In genomic region chr11:6617315-6617781, GRCh38 we compare ENCODE assay signal across 9 cellular contexts. TPM values are rescaled to one million over a fixed set of nuclear protein-coding genes. Genes with fewer than 3 reads are reported as not detected.
DNase-seq lines count a peak whose midpoint lies in the region; ATAC-seq and TF ChIP-seq lines count a peak whose summit lies in the region.
"Had no signal": no experiment of that assay in that cellular context is flagged by ENCODE, and none has a peak within 500 bp of the region (broad histone marks: within the 10 kb centered on the region; RNA-seq: fewer than 3 reads in every experiment).

No MANE protein-coding gene starts in this region.

- H3K4me3 Mint-ChIP-seq in T-helper 1 cell treated with Interleukin-12 subunit alpha and Interleukin-12 subunit beta and Interleukin-4 antibody, amounts not matched to agents 30 μg/mL and 1 μg/mL, for 36 hours: peak overlapping the region; percentile 22

- H3K4me1 ChIP-seq in stomach: peaks cover 21 to 43% (median 31%) of the 10 kb centered on the region in 4 donors

- H3K36me3 Mint-ChIP-seq in T-helper 1 cell treated with Interleukin-12 subunit alpha and Interleukin-12 subunit beta and Interleukin-4 antibody, amounts not matched to agents 30 μg/mL and 1 μg/mL, for 36 hours (ENCODE audit: low read depth): peaks cover 16% of the 10 kb centered on the region

- ATAC-seq in HG03571 (IDR thresholded peaks at IDR 0.05; ENCODE audit: unreplicated experiment): no peak
- no peak for ATAC-seq in GM19023 (IDR thresholded peaks at IDR 0.05; ENCODE audit: unreplicated experiment)

- 66 to 94% (median 89%) methylated on average over 4 to 5 of the region's 5 CpGs for WGBS in stomach, 5 donors

- no peaks in the 10 kb centered on the region for H3K9me3 Mint-ChIP-seq in T-helper 1 cell treated with Interleukin-12 subunit alpha and Interleukin-12 subunit beta and Interleukin-4 antibody, amounts not matched to agents 30 μg/mL and 1 μg/mL, for 36 hours

- TF ChIP-seq EP300 in stomach (IDR thresholded peaks at IDR 0.05): no peak

- peaks cover 6% of the 10 kb centered on the region for H3K4me1 Mint-ChIP-seq in T-helper 1 cell treated with Interleukin-12 subunit alpha and Interleukin-12 subunit beta and Interleukin-4 antibody, amounts not matched to agents 30 μg/mL and 1 μg/mL, for 36 hours (ENCODE audit: low read depth)

- H3K36me3 ChIP-seq in stomach: peaks cover 22 to 35% (median 30%) of the 10 kb centered on the region in 4 donors

- peak overlapping the region; percentile 85 for H3K4me3 ChIP-seq in fibroblast of pulmonary artery (replicated peaks; ENCODE audit: low read depth, low read length)
- H3K4me3 ChIP-seq in stomach: peak overlapping the region in 2 of 4 donors; percentile 72 to 83

- no peak for TF ChIP-seq POLR2A in stomach (IDR thresholded peaks at IDR 0.05)

- TF ChIP-seq CTCF in fibroblast of pulmonary artery (IDR thresholded peaks at IDR 0.05; ENCODE audit: low read length, missing control alignments) (no peak), stomach (IDR thresholded peaks at IDR 0.05) (no peak)

- DNase-seq in T-helper 1 cell: no peak
- peak; percentile 68 for DNase-seq in SIG-M5 treated with dmso at 0.1 percent for 504 hours (lab: John Stamatoyannopoulos, UW; ENCODE audit: unreplicated experiment)
- DNase-seq in fibroblast of pulmonary artery (ENCODE audit: low read depth): peak; percentile 34
- DNase-seq in stomach: no peak
- no peak for DNase-seq in NCI-H146 treated with DMSO at 0.1 percent for 48 hours (lab: John Stamatoyannopoulos, UW; ENCODE audit: unreplicated experiment)
- DNase-seq: 8988T had no signal

- H3K27me3 Mint-ChIP-seq in T-helper 1 cell treated with Interleukin-12 subunit alpha and Interleukin-12 subunit beta and Interleukin-4 antibody, amounts not matched to agents 30 μg/mL and 1 μg/mL, for 36 hours (ENCODE audit: low read depth): no peaks in the 10 kb centered on the region

- H3K27ac ChIP-seq in stomach: peak overlapping the region in 4 of 5 donors; percentile 77 to 95 (median 90)

- H3K9me3 ChIP-seq in stomach: no peaks in the 10 kb centered on the region

- intact Hi-C loops in stomach (cut with DNase I; ENCODE audit: low total_unique reads): no loop called here

- H3K27ac Mint-ChIP-seq in T-helper 1 cell treated with Interleukin-12 subunit alpha and Interleukin-12 subunit beta and Interleukin-4 antibody, amounts not matched to agents 30 μg/mL and 1 μg/mL, for 36 hours: no peak overlapping the region

- H3K27me3 ChIP-seq in stomach: no peaks in the 10 kb centered on the region

RNA-seq across cellular contexts. Expression of gene TPP1, which starts 1.9 kb away (rescaled TPM):
- total RNA-seq in stomach: 100 to 1,000 TPM in 1 of 5 donors, 10 to 100 TPM in 4; 45.9 to 213 (median 91.5) TPM
- 10 to 100 TPM; 11.9 to 32.8 (median 26.1) TPM for polyA plus RNA-seq in stomach

RNA-seq across cellular contexts. Expression of gene TAF10, which starts 5.3 kb away (rescaled TPM):
- total RNA-seq in stomach: 100 to 1,000 TPM in 4 of 5 donors, 10 to 100 TPM in 1; 15.8 to 234 (median 163) TPM
- 100 to 1,000 TPM; 115 to 160 (median 154) TPM for polyA plus RNA-seq in stomach

RNA-seq across cellular contexts. Expression of gene ILK, which starts 13.8 kb away (rescaled TPM):
- 100 to 1,000 TPM in 4 of 5 donors, 10 to 100 TPM in 1; 60.0 to 308 (median 123) TPM for total RNA-seq in stomach
- 100 to 1,000 TPM; 123 to 138 (median 124) TPM for polyA plus RNA-seq in stomach

RNA-seq across cellular contexts. Expression of gene RRP8, which starts 13.9 kb away (rescaled TPM):
- total RNA-seq in stomach: 10 to 100 TPM in 2 of 5 donors, 1 to 10 TPM in 3; 1.8 to 22.6 (median 7.6) TPM
- 10 to 100 TPM; 16.5 to 23.1 (median 18.0) TPM for polyA plus RNA-seq in stomach

RNA-seq across cellular contexts. Expression of gene DCHS1, which starts 38.3 kb away (rescaled TPM):
- 10 to 100 TPM in 4 of 5 donors, 1 to 10 TPM in 1; 9.9 to 22.8 (median 17.4) TPM for total RNA-seq in stomach
- polyA plus RNA-seq in stomach: 1 to 10 TPM in 2 of 3 donors, under 1 TPM in 1; 0.76 to 2.6 (median 1.6) TPM

Comparison
In these comparisons a context has a peak if more than half of its experiments do, and no peak if none do; other contexts are left out.
1. DNase-seq: peak in SIG-M5 treated with dmso at 0.1 percent for 504 hours (single experiment) and fibroblast of pulmonary artery (single experiment); none in T-helper 1 cell (0 of 5), stomach (single experiment) and NCI-H146 treated with DMSO at 0.1 percent for 48 hours (single experiment).